In the genomic region with DNA sequence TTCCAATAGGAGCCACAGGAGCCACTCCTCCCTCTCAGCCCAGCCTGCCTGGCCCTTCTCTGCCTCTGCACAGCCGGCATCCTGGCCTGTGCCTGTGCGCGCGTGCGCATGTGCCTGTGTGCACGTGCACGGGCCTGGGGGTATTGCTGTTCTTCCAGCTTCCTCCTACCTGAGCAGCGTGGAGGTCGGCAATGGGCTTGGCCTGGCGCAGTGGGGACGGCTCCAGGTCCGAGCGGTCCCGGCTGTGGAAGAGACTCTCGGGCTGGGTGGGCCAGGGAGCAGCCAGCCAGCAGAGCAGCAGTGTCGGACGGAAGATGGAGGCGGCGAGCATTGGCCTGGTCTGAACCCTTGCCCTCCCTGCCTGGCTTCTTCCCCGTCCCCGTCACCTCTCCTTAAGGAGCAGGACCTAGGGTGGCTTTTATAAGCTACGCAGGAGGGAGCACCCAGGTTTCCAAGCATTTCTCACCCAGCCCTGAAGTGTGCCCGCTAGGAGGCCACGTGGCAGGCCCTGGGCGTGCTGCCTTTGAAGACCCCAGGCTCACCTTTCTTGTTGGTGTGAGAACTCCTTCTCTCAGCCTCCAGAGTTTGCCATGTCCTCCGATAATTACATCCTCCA, we compare ENCODE assay signal across 23 cellular contexts. TPM values are rescaled to one million over a fixed set of nuclear protein-coding genes. Genes with fewer than 3 reads are reported as not detected.
"Had no signal": no experiment of that assay in that cellular context is flagged by ENCODE, and none has a peak within 500 bp of the region (broad histone marks: within the 10 kb centered on the region; RNA-seq: fewer than 3 reads in every experiment).

A gene with protein sequence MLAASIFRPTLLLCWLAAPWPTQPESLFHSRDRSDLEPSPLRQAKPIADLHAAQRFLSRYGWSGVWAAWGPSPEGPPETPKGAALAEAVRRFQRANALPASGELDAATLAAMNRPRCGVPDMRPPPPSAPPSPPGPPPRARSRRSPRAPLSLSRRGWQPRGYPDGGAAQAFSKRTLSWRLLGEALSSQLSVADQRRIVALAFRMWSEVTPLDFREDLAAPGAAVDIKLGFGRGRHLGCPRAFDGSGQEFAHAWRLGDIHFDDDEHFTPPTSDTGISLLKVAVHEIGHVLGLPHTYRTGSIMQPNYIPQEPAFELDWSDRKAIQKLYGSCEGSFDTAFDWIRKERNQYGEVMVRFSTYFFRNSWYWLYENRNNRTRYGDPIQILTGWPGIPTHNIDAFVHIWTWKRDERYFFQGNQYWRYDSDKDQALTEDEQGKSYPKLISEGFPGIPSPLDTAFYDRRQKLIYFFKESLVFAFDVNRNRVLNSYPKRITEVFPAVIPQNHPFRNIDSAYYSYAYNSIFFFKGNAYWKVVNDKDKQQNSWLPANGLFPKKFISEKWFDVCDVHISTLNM (minus strand): TSS at position 331 of the 616 bp plus-strand sequence. CDS start 0 bp downstream, at position 331.

- H3K4me1 ChIP-seq: colonic mucosa, heart right ventricle, left lung, sigmoid colon, transverse colon, vagina had no signal

- H3K4me2 ChIP-seq: smooth muscle cell had no signal

- H3K9me3 Mint-ChIP-seq: activated naive CD8-positive, alpha-beta T cell treated with anti-CD3 and anti-CD28 coated beads for 36 hours; activated T-cell treated with anti-CD3 and anti-CD28 coated beads, Interleukin-2, amount 50 U/mL, for 24 hours; activated T-helper 2 cell treated with anti-CD3 and anti-CD28 coated beads, Interferon-gamma antibody, Interleukin-2, Interleukin-4, amounts not matched to agents 10 μg/mL and 5 μg/mL and 100 μg/mL, durations not matched to agents 14 hours and 24 hours and 36 hours; stimulated activated naive B cell treated with anti-CD40 and anti-IgM and Interleukin-4, amounts not matched to agents 10 μg/mL and 1 μg/mL and 100 μg/mL, for 72 hours had no signal

- H3K27ac ChIP-seq: colonic mucosa, epithelial cell of prostate, heart right ventricle, left lung, sigmoid colon, transverse colon, vagina had no signal

- DNase-seq: activated naive CD4-positive, alpha-beta T cell; activated naive CD8-positive, alpha-beta T cell treated with anti-CD3 and anti-CD28 coated beads for 36 hours; activated T-cell treated with anti-CD3 and anti-CD28 coated beads, Interleukin-2, amount 50 U/mL, for 24 hours; colonic mucosa; heart right ventricle; kidney; nephron progenitor cell; nucleus accumbens; sigmoid colon; stimulated activated CD4-positive, alpha-beta T cell treated with anti-CD3 and anti-CD28 coated beads, Interleukin-15, amount 100 ng/mL, for 24 hours; stimulated activated CD8-positive, alpha-beta memory T cell treated with anti-CD3 and anti-CD28 coated beads, Interleukin-4, amount 100 ng/mL, for 48 hours; stimulated activated naive B cell treated with anti-CD40 and anti-IgM and Interleukin-4, amounts not matched to agents 10 μg/mL and 1 μg/mL and 100 μg/mL, for 72 hours; T-helper 1 cell; T-helper 9 cell; transverse colon had no signal

- FAIRE-seq: bronchial epithelial cell, kidney had no signal

- H3K4me3 Mint-ChIP-seq: activated naive CD8-positive, alpha-beta T cell treated with anti-CD3 and anti-CD28 coated beads for 36 hours; activated T-cell treated with anti-CD3 and anti-CD28 coated beads, Interleukin-2, amount 50 U/mL, for 24 hours; mesothelial cell of epicardium; nephron progenitor cell; stimulated activated naive B cell treated with anti-CD40 and anti-IgM and Interleukin-4, amounts not matched to agents 10 μg/mL and 1 μg/mL and 100 μg/mL, for 72 hours; WTC11 had no signal

- H3K36me3 ChIP-seq: colonic mucosa, heart right ventricle, left lung, sigmoid colon, transverse colon, vagina had no signal

- H3K36me3 Mint-ChIP-seq: activated naive CD8-positive, alpha-beta T cell treated with anti-CD3 and anti-CD28 coated beads for 36 hours; mesothelial cell of epicardium; WTC11 had no signal

- H3K4me3 ChIP-seq: colonic mucosa, left lung, smooth muscle cell, transverse colon, vagina had no signal

- H3K27me3 ChIP-seq: colonic mucosa, sigmoid colon, transverse colon, vagina had no signal

- H3K4me1 Mint-ChIP-seq: activated naive CD8-positive, alpha-beta T cell treated with anti-CD3 and anti-CD28 coated beads for 36 hours; mesothelial cell of epicardium; stimulated activated naive B cell treated with anti-CD40 and anti-IgM and Interleukin-4, amounts not matched to agents 10 μg/mL and 1 μg/mL and 100 μg/mL, for 72 hours; WTC11 had no signal

- ATAC-seq: heart right ventricle; left lung; stimulated activated naive B cell treated with anti-CD40 and anti-IgM and Interleukin-4, amounts not matched to agents 10 μg/mL and 1 μg/mL and 100 μg/mL, for 72 hours; WTC11 had no signal

- H3K27ac Mint-ChIP-seq: activated naive CD8-positive, alpha-beta T cell treated with anti-CD3 and anti-CD28 coated beads for 36 hours; activated T-cell treated with anti-CD3 and anti-CD28 coated beads, Interleukin-2, amount 50 U/mL, for 24 hours; activated T-helper 2 cell treated with anti-CD3 and anti-CD28 coated beads, Interferon-gamma antibody, Interleukin-2, Interleukin-4, amounts not matched to agents 10 μg/mL and 5 μg/mL and 100 μg/mL, durations not matched to agents 14 hours and 24 hours and 36 hours; mesothelial cell of epicardium; stimulated activated naive B cell treated with anti-CD40 and anti-IgM and Interleukin-4, amounts not matched to agents 10 μg/mL and 1 μg/mL and 100 μg/mL, for 72 hours; WTC11 had no signal

- H3K9me3 ChIP-seq: colonic mucosa, left lung, sigmoid colon, transverse colon, vagina had no signal

RNA-seq across cellular contexts. Expression of the gene that starts here (rescaled TPM):
- total RNA-seq: activated naive CD8-positive, alpha-beta T cell treated with anti-CD3 and anti-CD28 coated beads for 36 hours; bronchial epithelial cell; colonic mucosa; smooth muscle cell; vagina; WTC11 had no signal
- polyA plus RNA-seq: smooth muscle cell had no signal
